8 cellular contexts compared by ENCODE assay signal in the genomic region with DNA sequence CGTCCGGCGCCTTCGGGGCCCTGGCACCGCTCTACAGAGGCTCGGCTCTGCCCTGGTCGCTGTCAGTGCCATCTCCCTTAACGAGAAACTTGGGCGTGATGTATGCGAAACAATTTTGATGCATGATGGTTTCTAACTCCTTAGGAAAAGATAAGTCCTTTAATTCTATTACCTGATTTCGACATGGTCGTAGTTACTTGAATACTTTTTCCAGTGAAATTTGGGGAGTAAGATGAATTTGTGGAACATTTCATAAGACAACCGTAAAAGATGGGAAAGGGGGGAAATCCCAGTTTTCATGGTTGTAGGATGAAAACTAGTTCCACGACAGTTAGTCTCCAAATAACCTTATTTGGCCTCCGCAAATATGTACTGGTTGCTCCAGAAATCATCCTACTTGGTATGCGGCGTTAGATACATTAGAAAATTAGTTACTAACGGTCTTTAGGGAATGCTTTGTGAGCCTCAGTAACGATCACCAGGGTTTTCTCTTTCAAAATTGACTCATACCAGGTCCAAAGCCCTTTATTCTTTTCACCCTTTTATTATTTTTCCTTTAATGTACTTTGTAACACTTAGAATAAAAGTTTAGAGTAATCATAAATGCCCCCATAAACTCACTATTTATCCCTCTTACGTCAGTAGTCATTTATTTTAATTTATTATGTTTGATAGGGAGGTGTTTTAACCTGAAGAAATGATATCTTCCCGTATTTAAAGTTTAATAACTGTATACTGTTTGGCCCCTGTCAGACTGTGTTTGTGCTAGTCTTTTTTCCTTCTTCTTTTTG. TPM values are rescaled to one million over a fixed set of nuclear protein-coding genes. Genes with fewer than 3 reads are reported as not detected.
DNase-seq lines count a peak whose midpoint lies in the region; ATAC-seq, FAIRE-seq and TF ChIP-seq lines count a peak whose summit lies in the region.

No MANE protein-coding gene starts in this region.

- TF ChIP-seq POLR2A in GM12878 (IDR thresholded peaks at IDR 0.05; ENCODE audit: low read depth, low read length) = no peak

- H3K4me1 Mint-ChIP-seq in IgD-negative memory B cell = peaks cover 12 to 20% (median 14%) of the 10 kb centered on the region in 3 donors

- H3K27ac ChIP-seq in GM12878 (ENCODE audit: control insufficient read depth, insufficient read depth) (peak overlapping the region; percentile 36), lower lobe of right lung (peak overlapping the region; percentile 85), upper lobe of right lung (peak overlapping the region; percentile 82)

- no peaks in the 10 kb centered on the region for H4K20me1 ChIP-seq in GM12878 (ENCODE audit: control insufficient read depth, insufficient read depth)

- H2AFZ ChIP-seq in GM12878 (ENCODE audit: control insufficient read depth, low read depth, low read length) = peak overlapping the region; percentile 62

- CTCF ChIA-PET in GM12878 (lab: Yijun Ruan, JAX) (interaction anchor here (0.7 to 1.8 kb wide), 6 partner anchors 10 to 464 kb away, joined by 3 to 10 read pairs (median 3); no protein-coding TSS in a partner anchor), GM10248 (lab: Yijun Ruan, JAX) (interaction anchor here (0.9 to 1.5 kb wide), 6 partner anchors 8 to 181 kb away, joined by 3 to 5 read pairs (median 3); no protein-coding TSS in a partner anchor)

- TF ChIP-seq CTCF in GM12878 (IDR thresholded peaks at IDR 0.05 in 2 of 3, conservative IDR thresholded peaks at IDR 0.05 in 1 of 3; ENCODE audit: control insufficient read depth in 2 of 3, extremely low read depth in 1 of 3, insufficient read depth in 1 of 3, low read depth in 3 of 3, low read length in 3 of 3) (0 out of 6 replicates have a peak, but pooled peaks of 1 of the 3 experiments have one; percentile 1), lower lobe of right lung (IDR thresholded peaks at IDR 0.05) (no peak), upper lobe of right lung (IDR thresholded peaks at IDR 0.05) (no peak), GM10248 (IDR thresholded peaks at IDR 0.05; ENCODE audit: control extremely low read depth, extremely low read depth, low read depth, missing control alignments) (no peak)

- H3K9me3 Mint-ChIP-seq in IgD-negative memory B cell = no peaks in the 10 kb centered on the region

- no peaks in the 10 kb centered on the region for H3K36me3 Mint-ChIP-seq in IgD-negative memory B cell

- RAD21 ChIA-PET in GM12878 (lab: Charles Lee; ENCODE audit: unreplicated experiment) = interaction anchor here (0.9 to 1.2 kb wide), 2 partner anchors 68 to 252 kb away, joined by 3 read pairs; no protein-coding TSS in a partner anchor

- H3K4me2 ChIP-seq in GM12878 (ENCODE audit: control insufficient read depth, insufficient read depth) = peak overlapping the region; percentile 80

- H3K9me3 ChIP-seq in GM12878 (replicated peaks; ENCODE audit: control insufficient read depth, insufficient read depth, low read length) = no peaks in the 10 kb centered on the region
- no peaks in the 10 kb centered on the region for H3K9me3 ChIP-seq in lower lobe of right lung
- H3K9me3 ChIP-seq in upper lobe of right lung = no peaks in the 10 kb centered on the region

- SMC1A ChIA-PET in GM12878 (lab: Charles Lee; ENCODE audit: uncharacterized antibody, unreplicated experiment) = interaction anchor here (7.6 kb wide), 1 partner anchor 15 kb away, joined by 63 read pairs; no protein-coding TSS in a partner anchor

- ATAC-seq in GM12878 = no peak
- ATAC-seq in lower lobe of right lung = no peak
- no peak for ATAC-seq in upper lobe of right lung

- no peaks in the 10 kb centered on the region for H3K27me3 ChIP-seq in GM12878 (replicated peaks in 1 of 2; ENCODE audit: control insufficient read depth in 2 of 2, insufficient read depth in 2 of 2, low read length in 1 of 2)
- H3K27me3 ChIP-seq in lower lobe of right lung (ENCODE audit: low read depth) = no peaks in the 10 kb centered on the region
- H3K27me3 ChIP-seq in upper lobe of right lung = no peaks in the 10 kb centered on the region

- H3K79me2 ChIP-seq in GM12878 (ENCODE audit: control insufficient read depth, insufficient read depth, low read length) = peaks cover 38% of the 10 kb centered on the region

- DNase-seq in ELR (ENCODE audit: low read depth) (peak; percentile 33), GM12878 (ENCODE audit: low read depth, low spot score) (no peak), lower lobe of right lung (no peak), upper lobe of right lung (no peak), GM10248 (ENCODE audit: extremely low spot score) (no peak), NCI-H2081 (lab: John Stamatoyannopoulos, UW) (no peak)
- DNase-seq in stimulated activated CD4-positive, alpha-beta T cell treated with anti-CD3 and anti-CD28 coated beads, Interleukin-2, amount 100 ng/mL, for 48 hours = no peak

- POLR2A ChIA-PET in GM12878 (lab: Charles Lee) (interaction anchor here (1.3 kb wide), 1 partner anchor 21 kb away, joined by 5 read pairs; no protein-coding TSS in a partner anchor), GM10248 (lab: Yijun Ruan, JAX) (interaction anchor here (1.0 kb wide), 1 partner anchor 11 kb away, joined by 4 read pairs; no protein-coding TSS in a partner anchor)

- no peak for TF ChIP-seq EP300 in GM12878 (IDR thresholded peaks at IDR 0.05; ENCODE audit: borderline replicate concordance in 1 of 2, control insufficient read depth in 1 of 2, low read depth in 2 of 2, low read length in 2 of 2)

- BruUV-seq in GM12878 (replicated peaks; lab: Mats Ljungman, UMichigan) = TSS peak; percentile 55

- peak overlapping the region; percentile 43 to 59 (median 59) for H3K27ac Mint-ChIP-seq in IgD-negative memory B cell

- intact Hi-C loops in GM12878 (cut with micrococcal nuclease; ENCODE audit: unreplicated experiment) = loop anchor here (2.0 kb wide), 3 partner anchors 17 to 181 kb away; partner anchors contain the start of gene RALBP1
- intact Hi-C loops in lower lobe of right lung (cut with DNase I) = no loop called here
- intact Hi-C loops in upper lobe of right lung (cut with DNase I) = no loop called here

- in situ Hi-C loops in GM12878 (cut with MboI) = loop anchor here (10.0 kb wide), 1 partner anchor 271 kb away; no protein-coding TSS in a partner anchor

- peak; percentile 11; the same call in 1 of the 2 replicates for TF ChIP-seq RAD21 in GM12878 (IDR thresholded peaks at IDR 0.05; ENCODE audit: insufficient read depth, low read depth, low read length)

- no peak for FAIRE-seq in GM12878 (lab: Jason Lieb, UNC)

- no peaks in the 10 kb centered on the region for H3K27me3 Mint-ChIP-seq in IgD-negative memory B cell

- peak overlapping the region; percentile 66 for H3K9ac ChIP-seq in GM12878 (ENCODE audit: control insufficient read depth, insufficient read depth, low read length)

- WGBS in GM12878 (ENCODE audit: insufficient coverage, insufficient replicate concordance, low lambda C conversion rate, missing lambda C conversion rate) = 7% methylated on average over 21 of the region's 21 CpGs

- H3K36me3 ChIP-seq in GM12878 (ENCODE audit: control insufficient read depth in 2 of 2, insufficient read depth in 2 of 2, low read length in 1 of 2) = no peaks in the 10 kb centered on the region; a peak in 1 of 4 replicates
- H3K36me3 ChIP-seq in lower lobe of right lung = peaks cover 27% of the 10 kb centered on the region
- H3K36me3 ChIP-seq in upper lobe of right lung = no peaks in the 10 kb centered on the region

- H3K4me3 ChIP-seq in GM12878 (peak overlapping the region; percentile 79), lower lobe of right lung (peak overlapping the region; percentile 77), upper lobe of right lung (peak overlapping the region; percentile 87)

- peak overlapping the region; percentile 83 to 93 (median 91) for H3K4me3 Mint-ChIP-seq in IgD-negative memory B cell

- peaks cover 5% of the 10 kb centered on the region; the same call in 1 of the 2 replicates for H3K4me1 ChIP-seq in GM12878 (ENCODE audit: control insufficient read depth, insufficient read depth, low read length)
- H3K4me1 ChIP-seq in lower lobe of right lung = peaks cover 10% of the 10 kb centered on the region
- H3K4me1 ChIP-seq in upper lobe of right lung = peaks cover 6% of the 10 kb centered on the region

TF ChIP-seq in GM12878, 131 proteins besides CTCF, POLR2A, EP300 and RAD21 (continues in another document):
- 0 out of 2 replicates have a peak, but pooled peaks have one; percentile 21 for TF ChIP-seq LARP7 (IDR thresholded peaks at IDR 0.05)
- TF ChIP-seq, protein P1, sequence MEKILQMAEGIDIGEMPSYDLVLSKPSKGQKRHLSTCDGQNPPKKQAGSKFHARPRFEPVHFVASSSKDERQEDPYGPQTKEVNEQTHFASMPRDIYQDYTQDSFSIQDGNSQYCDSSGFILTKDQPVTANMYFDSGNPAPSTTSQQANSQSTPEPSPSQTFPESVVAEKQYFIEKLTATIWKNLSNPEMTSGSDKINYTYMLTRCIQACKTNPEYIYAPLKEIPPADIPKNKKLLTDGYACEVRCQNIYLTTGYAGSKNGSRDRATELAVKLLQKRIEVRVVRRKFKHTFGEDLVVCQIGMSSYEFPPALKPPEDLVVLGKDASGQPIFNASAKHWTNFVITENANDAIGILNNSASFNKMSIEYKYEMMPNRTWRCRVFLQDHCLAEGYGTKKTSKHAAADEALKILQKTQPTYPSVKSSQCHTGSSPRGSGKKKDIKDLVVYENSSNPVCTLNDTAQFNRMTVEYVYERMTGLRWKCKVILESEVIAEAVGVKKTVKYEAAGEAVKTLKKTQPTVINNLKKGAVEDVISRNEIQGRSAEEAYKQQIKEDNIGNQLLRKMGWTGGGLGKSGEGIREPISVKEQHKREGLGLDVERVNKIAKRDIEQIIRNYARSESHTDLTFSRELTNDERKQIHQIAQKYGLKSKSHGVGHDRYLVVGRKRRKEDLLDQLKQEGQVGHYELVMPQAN (conservative IDR thresholded peaks at IDR 0.05) = no peak
- TF ChIP-seq CBX3 (IDR thresholded peaks at IDR 0.05; ENCODE audit: borderline replicate concordance, low read depth) = no peak

RNA-seq across cellular contexts. Expression of gene TWSG1, which starts 0.9 kb away (rescaled TPM):
- polyA plus RNA-seq in IgD-negative memory B cell = 2.9 TPM
- 84.2 and 88.5 TPM in 2 replicates for total RNA-seq in GM12878 (2013; cell fraction: nucleolus; rRNA removed)
- total RNA-seq in GM12878 (2014; rRNA removed) = 27.3 and 36.7 TPM in 2 replicates
- 29.2 and 31.0 TPM in 2 replicates for total RNA-seq in GM12878 (2014; rRNA removed; fragmentation: Illumina TruSeq; extraction: Trizol)
- total RNA-seq in GM12878 (2021) = 29.7 and 31.3 TPM in 2 replicates
- polyA plus RNA-seq in GM12878 (2011; ENCODE audit: low read depth) = 13.2 TPM
- polyA plus RNA-seq in GM12878 (2011; rRNA removed) = 24.2 and 28.7 TPM in 2 replicates
- polyA plus RNA-seq in GM12878 (2011; cell fraction: cytosol; rRNA removed) = 15.6 and 17.9 TPM in 2 replicates
- 6.7 and 6.9 TPM in 2 replicates for polyA plus RNA-seq in GM12878 (2011; cell fraction: nucleus; rRNA removed)
- 20.9 and 24.4 TPM in 2 replicates for polyA plus RNA-seq in GM12878 (2012)
- polyA plus RNA-seq in GM12878 (2014; fragmentation: Illumina TruSeq; extraction: Trizol) = 28.1 and 37.3 TPM in 2 replicates
- polyA plus RNA-seq in GM12878 (2014; fragmentation: Nextera tagmentation; extraction: Ambion mirVana) = 10 to 100 TPM; 11.1 to 11.4 TPM
- polyA plus RNA-seq in GM12878 (2014; rRNA removed) = 14.7 and 17.6 TPM in 2 replicates
- 10 to 100 TPM; 43.5 to 45.1 TPM for polyA plus RNA-seq in GM12878 (2016; fragmentation: Nextera tagmentation; extraction: Ambion mirVana)
- polyA minus RNA-seq in GM12878 (2011; rRNA and poly(A)+ RNA removed) = 36.0 and 47.6 TPM in 2 replicates
- 12.0 and 13.9 TPM in 2 replicates for polyA minus RNA-seq in GM12878 (2011; cell fraction: cytosol; rRNA and poly(A)+ RNA removed)
- polyA minus RNA-seq in GM12878 (2011; cell fraction: nucleus; rRNA and poly(A)+ RNA removed) = 4.1 and 7.4 TPM in 2 replicates
- 31.4 TPM for total RNA-seq in lower lobe of right lung
- 37.6 TPM for total RNA-seq in upper lobe of right lung
